8 cellular contexts compared by ENCODE assay signal in the genomic region with DNA sequence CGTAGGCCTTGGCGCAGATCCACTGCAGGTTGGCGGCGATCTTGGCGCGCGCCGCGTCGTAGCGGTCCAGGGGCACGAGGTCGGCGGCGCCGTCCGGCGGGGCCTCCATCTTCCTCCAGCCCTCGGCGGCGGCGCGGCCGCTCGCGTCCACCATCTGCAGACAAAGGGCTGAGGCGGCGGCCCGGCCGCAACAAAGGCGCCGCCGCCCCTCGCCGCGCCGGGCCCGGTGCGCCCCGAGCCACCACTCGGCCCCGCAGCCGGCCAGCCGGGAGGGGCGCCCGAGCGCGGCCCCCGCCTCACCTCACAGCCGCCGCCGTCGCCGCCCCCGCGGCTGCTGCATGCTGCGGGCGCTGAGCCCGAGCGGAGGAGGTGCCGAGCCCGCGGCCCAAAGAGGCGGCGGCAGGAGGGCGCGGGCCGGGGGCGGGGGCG. TPM values are rescaled to one million over a fixed set of nuclear protein-coding genes. Genes with fewer than 3 reads are reported as not detected.
A peak's percentile ranks its signal among the peaks of the same experiment; 100 is the strongest.
DNase-seq lines count a peak whose midpoint lies in the region; ATAC-seq and TF ChIP-seq lines count a peak whose summit lies in the region.

No MANE protein-coding gene starts in this region.

- peak overlapping the region; percentile 83 for H3K4me3 Mint-ChIP-seq in MCF 10A (ENCODE audit: unreplicated experiment)
- H3K4me3 Mint-ChIP-seq in activated T-helper 2 cell treated with anti-CD3 and anti-CD28 coated beads, Interferon-gamma antibody, Interleukin-2, Interleukin-4, amounts not matched to agents 10 μg/mL and 5 μg/mL and 100 μg/mL, durations not matched to agents 14 hours and 24 hours and 36 hours (ENCODE audit: low read depth) = no peak overlapping the region

- BruUV-seq in MCF 10A (replicated peaks; lab: Mats Ljungman, UMichigan) = no TSS peak

- POLR2A ChIA-PET in MCF 10A (lab: Yijun Ruan, JAX) = interaction anchor here (0.9 to 3.3 kb wide), 7 partner anchors 16 to 54 kb away, joined by 3 to 39 read pairs (median 8); a partner anchor contains a TSS

- peak overlapping the region; percentile 51 to 52 for H3K4me3 ChIP-seq in mucosa of rectum (ENCODE audit: low read length in 2 of 2)

- DNase-seq in DMS53 (lab: John Stamatoyannopoulos, UW) (peak; percentile 79), GM19240 (ENCODE audit: insufficient read length, low spot score) (peak; percentile 22), MCF 10A (ENCODE audit: unreplicated experiment) (no peak)
- DNase-seq in activated T-helper 2 cell treated with anti-CD3 and anti-CD28 coated beads, Interferon-gamma antibody, Interleukin-2, Interleukin-4, amounts not matched to agents 10 μg/mL and 5 μg/mL and 100 μg/mL, durations not matched to agents 14 hours and 24 hours and 36 hours (ENCODE audit: low spot score) = no peak
- DNase-seq in stimulated activated CD8-positive, alpha-beta memory T cell treated with anti-CD3 and anti-CD28 coated beads, Interleukin-4, amount 100 ng/mL, for 48 hours = no peak
- no peak for DNase-seq in stimulated activated naive CD4-positive, alpha-beta T cell (lab: John Stamatoyannopoulos, UW)

- peaks cover 40% of the 10 kb centered on the region for H3K4me1 Mint-ChIP-seq in MCF 10A (ENCODE audit: insufficient read depth, unreplicated experiment)
- H3K4me1 Mint-ChIP-seq in activated T-helper 2 cell treated with anti-CD3 and anti-CD28 coated beads, Interferon-gamma antibody, Interleukin-2, Interleukin-4, amounts not matched to agents 10 μg/mL and 5 μg/mL and 100 μg/mL, durations not matched to agents 14 hours and 24 hours and 36 hours (ENCODE audit: low read depth) = peaks cover 40% of the 10 kb centered on the region

- intact Hi-C loops in MCF 10A (cut with micrococcal nuclease) = loop anchor here (2.0 kb wide), 1 partner anchor 46 kb away; no protein-coding TSS in a partner anchor
- intact Hi-C loops in activated T-helper 2 cell treated with anti-CD3 and anti-CD28 coated beads, Interferon-gamma antibody, Interleukin-2, Interleukin-4, amounts not matched to agents 10 μg/mL and 5 μg/mL and 100 μg/mL, durations not matched to agents 14 hours and 24 hours and 36 hours (cut with micrococcal nuclease) = loop anchor here (1.0 to 10.0 kb wide), 4 partner anchors 18 to 338 kb away; a partner anchor contains a TSS

- peaks cover 12 to 16% of the 10 kb centered on the region in 2 donors for H3K4me1 ChIP-seq in mucosa of rectum (ENCODE audit: control insufficient read depth in 2 of 2, insufficient read depth in 2 of 2, low read length in 2 of 2)

- no peaks in the 10 kb centered on the region for H3K27me3 Mint-ChIP-seq in MCF 10A (ENCODE audit: insufficient read depth, unreplicated experiment)
- H3K27me3 Mint-ChIP-seq in activated T-helper 2 cell treated with anti-CD3 and anti-CD28 coated beads, Interferon-gamma antibody, Interleukin-2, Interleukin-4, amounts not matched to agents 10 μg/mL and 5 μg/mL and 100 μg/mL, durations not matched to agents 14 hours and 24 hours and 36 hours (ENCODE audit: low read depth) = no peaks in the 10 kb centered on the region

- no peak overlapping the region for H3K27ac ChIP-seq in mucosa of rectum (ENCODE audit: low read depth in 2 of 2, low read length in 2 of 2)

- TF ChIP-seq CTCF in MCF 10A (IDR thresholded peaks at IDR 0.05; ENCODE audit: unreplicated experiment) = no peak

- peak; percentile 9 for ATAC-seq in HG03378 (IDR thresholded peaks at IDR 0.05; ENCODE audit: unreplicated experiment)

- H3K9ac ChIP-seq in mucosa of rectum (ENCODE audit: low read depth in 1 of 2, low read length in 2 of 2) = peak overlapping the region in 1 of 2 donors; percentile 16

- H3K27ac Mint-ChIP-seq in MCF 10A (ENCODE audit: low read depth, unreplicated experiment) = no peak overlapping the region
- no peak overlapping the region for H3K27ac Mint-ChIP-seq in activated T-helper 2 cell treated with anti-CD3 and anti-CD28 coated beads, Interferon-gamma antibody, Interleukin-2, Interleukin-4, amounts not matched to agents 10 μg/mL and 5 μg/mL and 100 μg/mL, durations not matched to agents 14 hours and 24 hours and 36 hours

- CTCF ChIA-PET in MCF 10A (lab: Yijun Ruan, JAX) = interaction anchor here (0.6 kb wide), 1 partner anchor 16 kb away, joined by 3 read pairs; no protein-coding TSS in a partner anchor

- H3K36me3 Mint-ChIP-seq in MCF 10A (ENCODE audit: insufficient read depth, unreplicated experiment) = peaks cover 47% of the 10 kb centered on the region
- peaks cover 72% of the 10 kb centered on the region for H3K36me3 Mint-ChIP-seq in activated T-helper 2 cell treated with anti-CD3 and anti-CD28 coated beads, Interferon-gamma antibody, Interleukin-2, Interleukin-4, amounts not matched to agents 10 μg/mL and 5 μg/mL and 100 μg/mL, durations not matched to agents 14 hours and 24 hours and 36 hours (ENCODE audit: low read depth)

- H3K9me3 ChIP-seq in mucosa of rectum (ENCODE audit: control insufficient read depth in 2 of 2, low read length in 2 of 2) = no peaks in the 10 kb centered on the region

- H3K27me3 ChIP-seq in mucosa of rectum (ENCODE audit: control insufficient read depth in 2 of 2, insufficient read depth in 2 of 2, low read length in 2 of 2) = no peaks in the 10 kb centered on the region

- peaks cover 3 to 4% of the 10 kb centered on the region in 2 donors for H3K36me3 ChIP-seq in mucosa of rectum (ENCODE audit: control insufficient read depth in 2 of 2, insufficient read depth in 2 of 2, low read length in 2 of 2)

- peaks cover 20% of the 10 kb centered on the region for H3K9me3 Mint-ChIP-seq in MCF 10A (ENCODE audit: unreplicated experiment)
- peaks cover 10% of the 10 kb centered on the region for H3K9me3 Mint-ChIP-seq in activated T-helper 2 cell treated with anti-CD3 and anti-CD28 coated beads, Interferon-gamma antibody, Interleukin-2, Interleukin-4, amounts not matched to agents 10 μg/mL and 5 μg/mL and 100 μg/mL, durations not matched to agents 14 hours and 24 hours and 36 hours

RNA-seq across cellular contexts. Expression of a gene that starts 0.3 kb away (rescaled TPM):
- 31.0 and 39.5 TPM in 2 replicates for total RNA-seq in MCF 10A (2022)
- total RNA-seq in activated T-helper 2 cell treated with anti-CD3 and anti-CD28 coated beads, Interferon-gamma antibody, Interleukin-2, Interleukin-4, amounts not matched to agents 10 μg/mL and 5 μg/mL and 100 μg/mL, durations not matched to agents 14 hours and 24 hours and 36 hours = 44.2 and 44.4 TPM in 2 replicates

RNA-seq across cellular contexts. Expression of a gene that starts 54.2 kb away (rescaled TPM):
- total RNA-seq in MCF 10A (2022) = 32.5 and 34.7 TPM in 2 replicates
- total RNA-seq in activated T-helper 2 cell treated with anti-CD3 and anti-CD28 coated beads, Interferon-gamma antibody, Interleukin-2, Interleukin-4, amounts not matched to agents 10 μg/mL and 5 μg/mL and 100 μg/mL, durations not matched to agents 14 hours and 24 hours and 36 hours = 42.3 and 47.2 TPM in 2 replicates

Comparison
In these comparisons a context has a peak if more than half of its experiments do, and no peak if none do; other contexts are left out.
1. DNase-seq: peak in DMS53 (single experiment) and GM19240 (single experiment); none in MCF 10A (single experiment), activated T-helper 2 cell treated with anti-CD3 and anti-CD28 coated beads, Interferon-gamma antibody, Interleukin-2, Interleukin-4, amounts not matched to agents 10 μg/mL and 5 μg/mL and 100 μg/mL, durations not matched to agents 14 hours and 24 hours and 36 hours (single experiment), stimulated activated CD8-positive, alpha-beta memory T cell treated with anti-CD3 and anti-CD28 coated beads, Interleukin-4, amount 100 ng/mL, for 48 hours (single experiment) and stimulated activated naive CD4-positive, alpha-beta T cell (0 of 6).